24 cellular contexts compared by ENCODE assay signal in the genomic region with DNA sequence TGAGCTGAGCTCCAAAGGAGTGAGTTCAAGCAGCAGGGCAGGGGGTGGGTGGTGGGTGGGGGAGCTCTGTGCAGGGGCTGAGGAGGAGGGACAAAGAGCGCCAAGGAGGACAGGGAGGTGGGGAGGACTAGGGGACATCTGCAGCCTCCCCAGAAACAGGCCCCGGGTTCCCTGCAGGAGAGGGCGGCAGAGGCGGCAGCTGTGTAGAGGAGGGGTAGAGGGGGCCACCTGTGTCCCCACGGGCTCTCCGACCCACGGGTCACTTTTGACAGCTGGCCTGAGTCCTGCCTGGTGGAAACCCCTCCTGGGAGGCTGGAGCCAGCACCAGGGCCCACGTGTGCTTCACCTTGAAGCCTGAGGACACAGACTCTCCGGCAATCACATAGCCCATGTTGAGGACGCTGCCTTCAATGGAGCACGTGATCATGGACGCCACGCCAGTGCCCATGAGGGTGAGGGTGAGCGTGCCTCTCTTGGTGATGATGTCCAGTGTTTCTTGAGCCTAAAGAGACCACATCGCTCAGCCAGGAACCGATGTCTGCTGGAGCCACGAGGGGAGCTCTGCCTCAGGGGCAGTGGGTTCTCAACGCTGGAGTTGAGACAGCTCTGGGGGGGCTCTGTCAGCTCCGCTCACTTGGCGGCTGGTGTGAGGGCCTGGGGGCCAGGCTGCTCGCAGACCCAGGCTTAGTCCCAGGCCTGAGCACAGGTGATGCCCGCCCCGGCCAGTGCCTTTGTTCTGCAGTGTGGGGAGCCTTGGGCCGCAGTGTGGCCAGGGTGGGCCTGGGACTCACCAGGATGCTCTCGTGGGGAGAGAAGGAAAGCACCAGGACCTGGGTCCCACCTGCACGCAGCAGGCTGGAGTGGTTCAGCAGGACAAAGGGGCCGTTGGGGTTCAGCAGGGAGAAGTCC. TPM values are rescaled to one million over a fixed set of nuclear protein-coding genes. Genes with fewer than 3 reads are reported as not detected.
"Had no signal": no experiment of that assay in that cellular context is flagged by ENCODE, and none has a peak within 500 bp of the region (broad histone marks: within the 10 kb centered on the region; RNA-seq: fewer than 3 reads in every experiment).

No MANE protein-coding gene starts in this region.

- FAIRE-seq: islet of Langerhans, TTC549, urothelium cell line had no signal

- H3K27me3 Mint-ChIP-seq: activated CD4-positive, alpha-beta T cell treated with anti-CD3 and anti-CD28 coated beads for 36 hours; activated CD8-positive, alpha-beta T cell treated with anti-CD3 and anti-CD28 coated beads for 36 hours; activated naive CD8-positive, alpha-beta T cell treated with anti-CD3 and anti-CD28 coated beads for 36 hours; activated T-helper 17 cell treated with anti-CD3 and anti-CD28 coated beads, Interleukin-2, amount 50 U/mL, for 72 hours; progenitor cell of endocrine pancreas had no signal

- H3K9me3 Mint-ChIP-seq: activated CD8-positive, alpha-beta T cell treated with anti-CD3 and anti-CD28 coated beads for 36 hours; activated naive CD8-positive, alpha-beta T cell treated with anti-CD3 and anti-CD28 coated beads for 36 hours; activated T-helper 17 cell treated with anti-CD3 and anti-CD28 coated beads, Interleukin-2, amount 50 U/mL, for 72 hours; dendritic cell treated with granulocyte-macrophage colony-stimulating factor and Interleukin-4, amounts not matched to agents 40 ng/mL and 50 ng/mL, for 4 days; nephron progenitor cell; T-helper 2 cell treated with Interferon-gamma antibody and Interleukin-4, amounts not matched to agents 5 μg/mL and 100 μg/mL, for 36 hours had no signal

- H3K9me3 ChIP-seq: tibial artery had no signal

- H3K36me3 ChIP-seq: tibial artery had no signal

- ATAC-seq: activated CD4-positive, alpha-beta T cell treated with anti-CD3 and anti-CD28 coated beads for 36 hours; activated CD8-positive, alpha-beta T cell treated with anti-CD3 and anti-CD28 coated beads for 36 hours; activated T-helper 17 cell treated with anti-CD3 and anti-CD28 coated beads, Interleukin-2, amount 50 U/mL, for 72 hours; stimulated activated naive CD8-positive, alpha-beta T cell treated with anti-CD3 and anti-CD28 coated beads, Interleukin-15, Interleukin-2, amounts not matched to agents 100 U/mL and 50 U/mL, for 24 hours; WTC11 had no signal

- H3K4me1 ChIP-seq: tibial artery had no signal

- H3K27ac ChIP-seq: tibial artery had no signal

- H3K36me3 Mint-ChIP-seq: activated naive CD8-positive, alpha-beta T cell treated with anti-CD3 and anti-CD28 coated beads for 36 hours; WTC11 had no signal

- H3K4me3 Mint-ChIP-seq: activated CD4-positive, alpha-beta T cell treated with anti-CD3 and anti-CD28 coated beads for 36 hours; activated CD8-positive, alpha-beta T cell treated with anti-CD3 and anti-CD28 coated beads for 36 hours; activated naive CD8-positive, alpha-beta T cell treated with anti-CD3 and anti-CD28 coated beads for 36 hours; activated T-helper 17 cell treated with anti-CD3 and anti-CD28 coated beads, Interleukin-2, amount 50 U/mL, for 72 hours; dendritic cell treated with granulocyte-macrophage colony-stimulating factor and Interleukin-4, amounts not matched to agents 40 ng/mL and 50 ng/mL, for 4 days; nephron progenitor cell; T-helper 2 cell treated with Interferon-gamma antibody and Interleukin-4, amounts not matched to agents 5 μg/mL and 100 μg/mL, for 36 hours; WTC11 had no signal

- H3K27ac Mint-ChIP-seq: activated CD4-positive, alpha-beta T cell treated with anti-CD3 and anti-CD28 coated beads for 36 hours; activated CD8-positive, alpha-beta T cell treated with anti-CD3 and anti-CD28 coated beads for 36 hours; activated naive CD8-positive, alpha-beta T cell treated with anti-CD3 and anti-CD28 coated beads for 36 hours; activated T-helper 17 cell treated with anti-CD3 and anti-CD28 coated beads, Interleukin-2, amount 50 U/mL, for 72 hours; dendritic cell treated with granulocyte-macrophage colony-stimulating factor and Interleukin-4, amounts not matched to agents 40 ng/mL and 50 ng/mL, for 4 days; nephron progenitor cell; progenitor cell of endocrine pancreas; T-helper 2 cell treated with Interferon-gamma antibody and Interleukin-4, amounts not matched to agents 5 μg/mL and 100 μg/mL, for 36 hours; WTC11 had no signal

- H3K4me1 Mint-ChIP-seq: activated CD4-positive, alpha-beta T cell treated with anti-CD3 and anti-CD28 coated beads for 36 hours; activated naive CD8-positive, alpha-beta T cell treated with anti-CD3 and anti-CD28 coated beads for 36 hours; activated T-helper 17 cell treated with anti-CD3 and anti-CD28 coated beads, Interleukin-2, amount 50 U/mL, for 72 hours; WTC11 had no signal

- H3K4me3 ChIP-seq: tibial artery had no signal

- DNase-seq: activated CD4-positive, alpha-beta T cell treated with anti-CD3 and anti-CD28 coated beads for 36 hours; activated CD8-positive, alpha-beta T cell treated with anti-CD3 and anti-CD28 coated beads for 36 hours; activated naive CD4-positive, alpha-beta T cell; activated naive CD8-positive, alpha-beta T cell treated with anti-CD3 and anti-CD28 coated beads for 36 hours; activated T-cell treated with anti-CD3 and anti-CD28 coated beads, Interleukin-2, amount 50 U/mL, for 1 hour; amniotic stem cell; effector memory CD4-positive, alpha-beta T cell; foreskin fibroblast; hippocampal formation; nephron progenitor cell; occipital lobe; stimulated activated CD4-positive, alpha-beta T cell treated with anti-CD3 and anti-CD28 coated beads, Interleukin-2, amount 100 ng/mL, for 24 hours; stimulated activated naive CD8-positive, alpha-beta T cell treated with anti-CD3 and anti-CD28 coated beads, Interleukin-15, Interleukin-2, amounts not matched to agents 100 U/mL and 50 U/mL, for 24 hours; substantia nigra; tibial artery had no signal

RNA-seq across cellular contexts. Expression of gene CALML6, which starts 10.6 kb away (rescaled TPM):
- total RNA-seq: lung microvascular endothelial cell, occipital lobe had no signal
